In genomic region chr12:105235747-105236476, GRCh38 we compare ENCODE assay signal across 8 cellular contexts. TPM values are rescaled to one million over a fixed set of nuclear protein-coding genes. Genes with fewer than 3 reads are reported as not detected.
DNase-seq lines count a peak whose midpoint lies in the region; ATAC-seq and TF ChIP-seq lines count a peak whose summit lies in the region.

TSS of gene APPL2 (minus strand) at chr12:105236174. CDS start at chr12:105236012, 162 bp downstream.

- peak within 1 kb of the TSS; percentile 91 for H3K4me3 Mint-ChIP-seq in activated naive CD8-positive, alpha-beta T cell treated with anti-CD3 and anti-CD28 coated beads, Interleukin-2, amount 10 ng/mL, durations not matched to agents 7 days and 5 days

- H3K4me3 ChIP-seq in SU-DHL-6 (ENCODE audit: insufficient read depth, low read length, poor library complexity, severe bottlenecking) (peak within 1 kb of the TSS; percentile 65), ovary (peak within 1 kb of the TSS; percentile 78), thymus (ENCODE audit: low read length) (peak within 1 kb of the TSS; percentile 99)

- no peak for TF ChIP-seq EP300 in ovary (IDR thresholded peaks at IDR 0.05)

- peak; percentile 40 for TF ChIP-seq POLR2A in ovary (IDR thresholded peaks at IDR 0.05)

- H3K9me3 Mint-ChIP-seq in activated naive CD8-positive, alpha-beta T cell treated with anti-CD3 and anti-CD28 coated beads, Interleukin-2, amount 10 ng/mL, durations not matched to agents 7 days and 5 days: no peaks in the 10 kb centered on the region

- intact Hi-C loops in head of caudate nucleus (cut with DNase I): loop anchor here (2.0 kb wide), 1 partner anchor 129 kb away; the partner anchor contains the start of gene WASHC4
- intact Hi-C loops in ovary (cut with DNase I): no loop called here

- DNase-seq in GM10266 (ENCODE audit: extremely low spot score) (peak; percentile 94), NCI-H1105 treated with DMSO at 0.1 percent for 48 hours (lab: John Stamatoyannopoulos, UW) (peak; percentile 92), head of caudate nucleus (peak; percentile 71 to 96 (median 92)), ovary (peak; percentile 89 to 94 (median 91))
- peak; percentile 85 for DNase-seq in activated naive CD8-positive, alpha-beta T cell treated with anti-CD3 and anti-CD28 coated beads, Interleukin-2, amount 10 ng/mL, durations not matched to agents 7 days and 5 days

- no peaks in the 10 kb centered on the region for H3K27me3 Mint-ChIP-seq in activated naive CD8-positive, alpha-beta T cell treated with anti-CD3 and anti-CD28 coated beads, Interleukin-2, amount 10 ng/mL, durations not matched to agents 7 days and 5 days

- peaks cover 13% of the 10 kb centered on the region for H3K4me1 ChIP-seq in ovary (ENCODE audit: insufficient read depth)
- peaks cover 9% of the 10 kb centered on the region for H3K4me1 ChIP-seq in thymus (ENCODE audit: control insufficient read depth, insufficient read depth, low read length)

- H3K36me3 Mint-ChIP-seq in activated naive CD8-positive, alpha-beta T cell treated with anti-CD3 and anti-CD28 coated beads, Interleukin-2, amount 10 ng/mL, durations not matched to agents 7 days and 5 days: peaks cover 8% of the 10 kb centered on the region

- H4K20me1 ChIP-seq in SU-DHL-6 (ENCODE audit: low read depth, low read length): no peaks in the 10 kb centered on the region

- H3K27ac Mint-ChIP-seq in activated naive CD8-positive, alpha-beta T cell treated with anti-CD3 and anti-CD28 coated beads, Interleukin-2, amount 10 ng/mL, durations not matched to agents 7 days and 5 days: peak within 1 kb of the TSS; percentile 81

- peaks cover 23% of the 10 kb centered on the region for H3K4me1 Mint-ChIP-seq in activated naive CD8-positive, alpha-beta T cell treated with anti-CD3 and anti-CD28 coated beads, Interleukin-2, amount 10 ng/mL, durations not matched to agents 7 days and 5 days

- POLR2A ChIA-PET in activated naive CD8-positive, alpha-beta T cell treated with anti-CD3 and anti-CD28 coated beads, Interleukin-2, amount 10 ng/mL, durations not matched to agents 7 days and 5 days (lab: Charles Lee): interaction anchor here (0.9 to 2.8 kb wide), 5 partner anchors 10 to 129 kb away, joined by 3 to 9 read pairs (median 4); partner anchors contain the start of genes C12orf75 and WASHC4

- H3K9me2 ChIP-seq in SU-DHL-6 (replicated peaks; ENCODE audit: insufficient read depth, low read length): no peaks in the 10 kb centered on the region

- 0 to 1% (median 1%) methylated on average over 45 to 77 of the region's 77 CpGs for WGBS in ovary, 3 donors
- WGBS in thymus: under 1% methylated on average over 77 of the region's 77 CpGs

- H2AFZ ChIP-seq in SU-DHL-6 (ENCODE audit: low read depth, low read length, severe bottlenecking): peak within 1 kb of the TSS; percentile 92

- H3K27ac ChIP-seq in SU-DHL-6 (ENCODE audit: low read depth, low read length): peak within 1 kb of the TSS; percentile 33
- H3K27ac ChIP-seq in ovary: peak within 1 kb of the TSS; percentile 58 to 85
- H3K27ac ChIP-seq in thymus (ENCODE audit: low read depth): peak within 1 kb of the TSS; percentile 97

- H3K9me3 ChIP-seq in SU-DHL-6 (ENCODE audit: insufficient read depth, low read length): no peaks in the 10 kb centered on the region
- H3K9me3 ChIP-seq in ovary: no peaks in the 10 kb centered on the region
- no peaks in the 10 kb centered on the region for H3K9me3 ChIP-seq in thymus (ENCODE audit: control insufficient read depth)

- H3K27me3 ChIP-seq in SU-DHL-6 (ENCODE audit: low read length): no peaks in the 10 kb centered on the region
- H3K27me3 ChIP-seq in ovary: no peaks in the 10 kb centered on the region
- no peaks in the 10 kb centered on the region for H3K27me3 ChIP-seq in thymus (ENCODE audit: control insufficient read depth, insufficient read depth)

- ATAC-seq in HG02610 (IDR thresholded peaks at IDR 0.05; ENCODE audit: unreplicated experiment): peak; percentile 78
- peak; percentile 78 for ATAC-seq in activated naive CD8-positive, alpha-beta T cell treated with anti-CD3 and anti-CD28 coated beads, Interleukin-2, amount 10 ng/mL, durations not matched to agents 7 days and 5 days (ENCODE audit: low read depth)

- H3F3A ChIP-seq in SU-DHL-6 (ENCODE audit: insufficient read depth): no peaks in the 10 kb centered on the region

- no peaks in the 10 kb centered on the region for H3K36me3 ChIP-seq in SU-DHL-6 (ENCODE audit: low read length)
- no peaks in the 10 kb centered on the region for H3K36me3 ChIP-seq in ovary
- peaks cover 4% of the 10 kb centered on the region for H3K36me3 ChIP-seq in thymus (ENCODE audit: control insufficient read depth, insufficient read depth)

- peak within 1 kb of the TSS; percentile 64 for H3K9ac ChIP-seq in SU-DHL-6 (ENCODE audit: low read length)

- TF ChIP-seq CTCF in GM10266 (IDR thresholded peaks at IDR 0.05; ENCODE audit: control insufficient read depth, insufficient read depth, low read depth, missing control alignments) (peak; percentile 20), SU-DHL-6 (IDR thresholded peaks at IDR 0.05; ENCODE audit: insufficient read depth, low read length, poor library complexity, severe bottlenecking) (no peak), ovary (IDR thresholded peaks at IDR 0.05) (peak in 2 of 3 donors; percentile 26 to 32)

- no peaks in the 10 kb centered on the region; the same call in 1 of the 2 replicates for H3K79me2 ChIP-seq in SU-DHL-6 (ENCODE audit: insufficient read depth, low read length)

- H3K4me2 ChIP-seq in SU-DHL-6 (ENCODE audit: low read depth, low read length, poor library complexity, severe bottlenecking): peak within 1 kb of the TSS; percentile 88

RNA-seq across cellular contexts. Expression of gene APPL2, which starts in this region (rescaled TPM):
- 10 to 100 TPM; 35.0 to 42.8 TPM for total RNA-seq in activated naive CD8-positive, alpha-beta T cell treated with anti-CD3 and anti-CD28 coated beads, Interleukin-2, amount 10 ng/mL, durations not matched to agents 7 days and 5 days
- 10 to 100 TPM; 28.6 to 45.2 (median 36.2) TPM for total RNA-seq in ovary
- polyA plus RNA-seq in ovary: 10 to 100 TPM; 27.4 to 66.2 TPM
- polyA plus RNA-seq in thymus: 32.0 TPM

Comparison
In these comparisons a context has a peak if more than half of its experiments do, and no peak if none do; other contexts are left out.
1. Peak in every context shown above with its lines: DNase-seq, ATAC-seq, H3K4me3 ChIP-seq and H3K27ac ChIP-seq.
2. H3K27ac ChIP-seq: peak in every context shown above with its lines; median percentile 97 in thymus; 72 in ovary; 33 in SU-DHL-6.